In the genomic region with DNA sequence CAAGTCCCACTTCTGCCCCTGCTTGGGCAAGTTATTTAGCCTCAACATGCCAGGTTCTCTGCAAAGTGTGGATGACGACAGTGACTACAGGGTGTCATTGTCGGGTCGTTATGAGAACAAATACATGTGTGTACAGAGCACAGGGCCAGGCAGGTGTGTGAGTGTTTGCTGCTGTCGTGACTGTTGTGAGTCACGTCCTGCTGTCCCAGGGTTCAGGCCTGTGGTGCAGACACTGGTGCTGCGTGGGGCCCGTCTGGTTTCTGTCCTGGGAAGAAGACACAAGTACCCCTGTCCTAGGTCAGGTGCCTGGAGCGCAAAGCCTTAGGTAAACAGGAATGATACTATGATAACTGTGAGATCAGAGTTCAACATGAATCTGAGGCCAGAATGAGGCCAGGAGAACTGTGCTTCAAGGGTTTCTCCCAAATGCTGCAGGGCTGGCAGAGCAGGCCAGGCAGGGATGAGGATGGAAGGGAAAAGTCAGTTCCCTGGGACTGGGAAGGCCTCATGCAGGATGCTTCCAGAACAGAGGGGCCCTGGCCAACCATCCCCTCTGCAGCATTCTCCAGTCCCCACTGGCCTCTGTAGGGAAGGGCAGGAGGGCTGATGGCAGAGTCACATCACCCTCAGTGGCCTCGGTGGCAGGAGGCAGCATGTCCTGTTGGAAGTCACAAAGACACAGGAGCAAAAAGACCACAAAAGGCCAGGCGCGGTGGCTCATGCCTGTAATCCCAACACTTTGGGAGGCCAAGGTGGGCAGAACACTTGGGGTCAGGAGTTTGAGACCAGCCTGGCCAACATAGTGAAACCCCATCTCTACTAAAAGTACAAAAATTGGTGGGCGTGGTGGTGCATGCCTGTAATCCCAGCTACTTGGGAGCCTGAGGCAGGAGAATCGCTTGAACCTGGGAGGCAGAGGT, we compare ENCODE assay signal across 1 cellular context.
A peak's percentile ranks its signal among the peaks of the same experiment; 100 is the strongest.
TF ChIP-seq lines count a peak whose summit lies in the region.

No MANE protein-coding gene starts in this region.

TF ChIP-seq in HepG2, 621 proteins besides CTCF, POLR2A, EP300 and RAD21 (continued from another document and continues in another):
- TF ChIP-seq, protein P1, sequence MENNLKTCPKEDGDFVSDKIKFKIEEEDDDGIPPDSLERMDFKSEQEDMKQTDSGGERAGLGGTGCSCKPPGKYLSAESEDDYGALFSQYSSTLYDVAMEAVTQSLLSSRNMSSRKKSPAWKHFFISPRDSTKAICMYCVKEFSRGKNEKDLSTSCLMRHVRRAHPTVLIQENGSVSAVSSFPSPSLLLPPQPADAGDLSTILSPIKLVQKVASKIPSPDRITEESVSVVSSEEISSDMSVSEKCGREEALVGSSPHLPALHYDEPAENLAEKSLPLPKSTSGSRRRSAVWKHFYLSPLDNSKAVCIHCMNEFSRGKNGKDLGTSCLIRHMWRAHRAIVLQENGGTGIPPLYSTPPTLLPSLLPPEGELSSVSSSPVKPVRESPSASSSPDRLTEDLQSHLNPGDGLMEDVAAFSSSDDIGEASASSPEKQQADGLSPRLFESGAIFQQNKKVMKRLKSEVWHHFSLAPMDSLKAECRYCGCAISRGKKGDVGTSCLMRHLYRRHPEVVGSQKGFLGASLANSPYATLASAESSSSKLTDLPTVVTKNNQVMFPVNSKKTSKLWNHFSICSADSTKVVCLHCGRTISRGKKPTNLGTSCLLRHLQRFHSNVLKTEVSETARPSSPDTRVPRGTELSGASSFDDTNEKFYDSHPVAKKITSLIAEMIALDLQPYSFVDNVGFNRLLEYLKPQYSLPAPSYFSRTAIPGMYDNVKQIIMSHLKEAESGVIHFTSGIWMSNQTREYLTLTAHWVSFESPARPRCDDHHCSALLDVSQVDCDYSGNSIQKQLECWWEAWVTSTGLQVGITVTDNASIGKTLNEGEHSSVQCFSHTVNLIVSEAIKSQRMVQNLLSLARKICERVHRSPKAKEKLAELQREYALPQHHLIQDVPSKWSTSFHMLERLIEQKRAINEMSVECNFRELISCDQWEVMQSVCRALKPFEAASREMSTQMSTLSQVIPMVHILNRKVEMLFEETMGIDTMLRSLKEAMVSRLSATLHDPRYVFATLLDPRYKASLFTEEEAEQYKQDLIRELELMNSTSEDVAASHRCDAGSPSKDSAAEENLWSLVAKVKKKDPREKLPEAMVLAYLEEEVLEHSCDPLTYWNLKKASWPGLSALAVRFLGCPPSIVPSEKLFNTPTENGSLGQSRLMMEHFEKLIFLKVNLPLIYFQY (CRISPR knock-in tag; IDR thresholded peaks at IDR 0.05; ENCODE audit: borderline replicate concordance), result peak; percentile 94
- TF ChIP-seq, protein P2, sequence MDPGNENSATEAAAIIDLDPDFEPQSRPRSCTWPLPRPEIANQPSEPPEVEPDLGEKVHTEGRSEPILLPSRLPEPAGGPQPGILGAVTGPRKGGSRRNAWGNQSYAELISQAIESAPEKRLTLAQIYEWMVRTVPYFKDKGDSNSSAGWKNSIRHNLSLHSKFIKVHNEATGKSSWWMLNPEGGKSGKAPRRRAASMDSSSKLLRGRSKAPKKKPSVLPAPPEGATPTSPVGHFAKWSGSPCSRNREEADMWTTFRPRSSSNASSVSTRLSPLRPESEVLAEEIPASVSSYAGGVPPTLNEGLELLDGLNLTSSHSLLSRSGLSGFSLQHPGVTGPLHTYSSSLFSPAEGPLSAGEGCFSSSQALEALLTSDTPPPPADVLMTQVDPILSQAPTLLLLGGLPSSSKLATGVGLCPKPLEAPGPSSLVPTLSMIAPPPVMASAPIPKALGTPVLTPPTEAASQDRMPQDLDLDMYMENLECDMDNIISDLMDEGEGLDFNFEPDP (CRISPR knock-in tag; conservative IDR thresholded peaks at IDR 0.05), result no peak
- TF ChIP-seq FOXA3 (CRISPR knock-in tag; IDR thresholded peaks at IDR 0.05), result peak; percentile 98
- TF ChIP-seq ZNF430 (CRISPR knock-in tag; IDR thresholded peaks at IDR 0.05), result peak; percentile 66; the same call in 1 of the 2 replicates
- TF ChIP-seq, protein P3, sequence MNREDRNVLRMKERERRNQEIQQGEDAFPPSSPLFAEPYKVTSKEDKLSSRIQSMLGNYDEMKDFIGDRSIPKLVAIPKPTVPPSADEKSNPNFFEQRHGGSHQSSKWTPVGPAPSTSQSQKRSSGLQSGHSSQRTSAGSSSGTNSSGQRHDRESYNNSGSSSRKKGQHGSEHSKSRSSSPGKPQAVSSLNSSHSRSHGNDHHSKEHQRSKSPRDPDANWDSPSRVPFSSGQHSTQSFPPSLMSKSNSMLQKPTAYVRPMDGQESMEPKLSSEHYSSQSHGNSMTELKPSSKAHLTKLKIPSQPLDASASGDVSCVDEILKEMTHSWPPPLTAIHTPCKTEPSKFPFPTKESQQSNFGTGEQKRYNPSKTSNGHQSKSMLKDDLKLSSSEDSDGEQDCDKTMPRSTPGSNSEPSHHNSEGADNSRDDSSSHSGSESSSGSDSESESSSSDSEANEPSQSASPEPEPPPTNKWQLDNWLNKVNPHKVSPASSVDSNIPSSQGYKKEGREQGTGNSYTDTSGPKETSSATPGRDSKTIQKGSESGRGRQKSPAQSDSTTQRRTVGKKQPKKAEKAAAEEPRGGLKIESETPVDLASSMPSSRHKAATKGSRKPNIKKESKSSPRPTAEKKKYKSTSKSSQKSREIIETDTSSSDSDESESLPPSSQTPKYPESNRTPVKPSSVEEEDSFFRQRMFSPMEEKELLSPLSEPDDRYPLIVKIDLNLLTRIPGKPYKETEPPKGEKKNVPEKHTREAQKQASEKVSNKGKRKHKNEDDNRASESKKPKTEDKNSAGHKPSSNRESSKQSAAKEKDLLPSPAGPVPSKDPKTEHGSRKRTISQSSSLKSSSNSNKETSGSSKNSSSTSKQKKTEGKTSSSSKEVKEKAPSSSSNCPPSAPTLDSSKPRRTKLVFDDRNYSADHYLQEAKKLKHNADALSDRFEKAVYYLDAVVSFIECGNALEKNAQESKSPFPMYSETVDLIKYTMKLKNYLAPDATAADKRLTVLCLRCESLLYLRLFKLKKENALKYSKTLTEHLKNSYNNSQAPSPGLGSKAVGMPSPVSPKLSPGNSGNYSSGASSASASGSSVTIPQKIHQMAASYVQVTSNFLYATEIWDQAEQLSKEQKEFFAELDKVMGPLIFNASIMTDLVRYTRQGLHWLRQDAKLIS (CRISPR knock-in tag; IDR thresholded peaks at IDR 0.05), result no peak
- 0 out of 2 replicates have a peak, but pooled peaks have one; percentile 82 for TF ChIP-seq ZNF224 (CRISPR knock-in tag; IDR thresholded peaks at IDR 0.05)
- no peak for TF ChIP-seq ATF1 (CRISPR knock-in tag; IDR thresholded peaks at IDR 0.05)
- TF ChIP-seq ZNF329 (CRISPR knock-in tag; IDR thresholded peaks at IDR 0.05; ENCODE audit: low read depth), result peak; percentile 58; the same call in 1 of the 2 replicates
- TF ChIP-seq, protein P4, sequence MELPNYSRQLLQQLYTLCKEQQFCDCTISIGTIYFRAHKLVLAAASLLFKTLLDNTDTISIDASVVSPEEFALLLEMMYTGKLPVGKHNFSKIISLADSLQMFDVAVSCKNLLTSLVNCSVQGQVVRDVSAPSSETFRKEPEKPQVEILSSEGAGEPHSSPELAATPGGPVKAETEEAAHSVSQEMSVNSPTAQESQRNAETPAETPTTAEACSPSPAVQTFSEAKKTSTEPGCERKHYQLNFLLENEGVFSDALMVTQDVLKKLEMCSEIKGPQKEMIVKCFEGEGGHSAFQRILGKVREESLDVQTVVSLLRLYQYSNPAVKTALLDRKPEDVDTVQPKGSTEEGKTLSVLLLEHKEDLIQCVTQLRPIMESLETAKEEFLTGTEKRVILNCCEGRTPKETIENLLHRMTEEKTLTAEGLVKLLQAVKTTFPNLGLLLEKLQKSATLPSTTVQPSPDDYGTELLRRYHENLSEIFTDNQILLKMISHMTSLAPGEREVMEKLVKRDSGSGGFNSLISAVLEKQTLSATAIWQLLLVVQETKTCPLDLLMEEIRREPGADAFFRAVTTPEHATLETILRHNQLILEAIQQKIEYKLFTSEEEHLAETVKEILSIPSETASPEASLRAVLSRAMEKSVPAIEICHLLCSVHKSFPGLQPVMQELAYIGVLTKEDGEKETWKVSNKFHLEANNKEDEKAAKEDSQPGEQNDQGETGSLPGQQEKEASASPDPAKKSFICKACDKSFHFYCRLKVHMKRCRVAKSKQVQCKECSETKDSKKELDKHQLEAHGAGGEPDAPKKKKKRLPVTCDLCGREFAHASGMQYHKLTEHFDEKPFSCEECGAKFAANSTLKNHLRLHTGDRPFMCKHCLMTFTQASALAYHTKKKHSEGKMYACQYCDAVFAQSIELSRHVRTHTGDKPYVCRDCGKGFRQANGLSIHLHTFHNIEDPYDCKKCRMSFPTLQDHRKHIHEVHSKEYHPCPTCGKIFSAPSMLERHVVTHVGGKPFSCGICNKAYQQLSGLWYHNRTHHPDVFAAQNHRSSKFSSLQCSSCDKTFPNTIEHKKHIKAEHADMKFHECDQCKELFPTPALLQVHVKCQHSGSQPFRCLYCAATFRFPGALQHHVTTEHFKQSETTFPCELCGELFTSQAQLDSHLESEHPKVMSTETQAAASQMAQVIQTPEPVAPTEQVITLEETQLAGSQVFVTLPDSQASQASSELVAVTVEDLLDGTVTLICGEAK (IDR thresholded peaks at IDR 0.05), result no peak
- TF ChIP-seq, protein P4 (CRISPR knock-in tag; IDR thresholded peaks at IDR 0.05), result peak; percentile 49; the same call in 1 of the 2 replicates
- TF ChIP-seq, protein P5, sequence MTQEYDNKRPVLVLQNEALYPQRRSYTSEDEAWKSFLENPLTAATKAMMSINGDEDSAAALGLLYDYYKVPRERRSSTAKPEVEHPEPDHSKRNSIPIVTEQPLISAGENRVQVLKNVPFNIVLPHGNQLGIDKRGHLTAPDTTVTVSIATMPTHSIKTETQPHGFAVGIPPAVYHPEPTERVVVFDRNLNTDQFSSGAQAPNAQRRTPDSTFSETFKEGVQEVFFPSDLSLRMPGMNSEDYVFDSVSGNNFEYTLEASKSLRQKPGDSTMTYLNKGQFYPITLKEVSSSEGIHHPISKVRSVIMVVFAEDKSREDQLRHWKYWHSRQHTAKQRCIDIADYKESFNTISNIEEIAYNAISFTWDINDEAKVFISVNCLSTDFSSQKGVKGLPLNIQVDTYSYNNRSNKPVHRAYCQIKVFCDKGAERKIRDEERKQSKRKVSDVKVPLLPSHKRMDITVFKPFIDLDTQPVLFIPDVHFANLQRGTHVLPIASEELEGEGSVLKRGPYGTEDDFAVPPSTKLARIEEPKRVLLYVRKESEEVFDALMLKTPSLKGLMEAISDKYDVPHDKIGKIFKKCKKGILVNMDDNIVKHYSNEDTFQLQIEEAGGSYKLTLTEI (CRISPR knock-in tag; conservative IDR thresholded peaks at IDR 0.05), result no peak
- no peak for TF ChIP-seq RARG (CRISPR knock-in tag; IDR thresholded peaks at IDR 0.05; ENCODE audit: low read depth)
- TF ChIP-seq, protein P6, sequence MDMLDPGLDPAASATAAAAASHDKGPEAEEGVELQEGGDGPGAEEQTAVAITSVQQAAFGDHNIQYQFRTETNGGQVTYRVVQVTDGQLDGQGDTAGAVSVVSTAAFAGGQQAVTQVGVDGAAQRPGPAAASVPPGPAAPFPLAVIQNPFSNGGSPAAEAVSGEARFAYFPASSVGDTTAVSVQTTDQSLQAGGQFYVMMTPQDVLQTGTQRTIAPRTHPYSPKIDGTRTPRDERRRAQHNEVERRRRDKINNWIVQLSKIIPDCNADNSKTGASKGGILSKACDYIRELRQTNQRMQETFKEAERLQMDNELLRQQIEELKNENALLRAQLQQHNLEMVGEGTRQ (IDR thresholded peaks at IDR 0.05; ENCODE audit: low read depth, low read length), result peak; percentile 47; the same call in 1 of the 2 replicates
- TF ChIP-seq, protein P6 (CRISPR knock-in tag; IDR thresholded peaks at IDR 0.05; ENCODE audit: borderline replicate concordance), result peak; percentile 65; the same call in 1 of the 2 replicates
- TF ChIP-seq, protein P7, sequence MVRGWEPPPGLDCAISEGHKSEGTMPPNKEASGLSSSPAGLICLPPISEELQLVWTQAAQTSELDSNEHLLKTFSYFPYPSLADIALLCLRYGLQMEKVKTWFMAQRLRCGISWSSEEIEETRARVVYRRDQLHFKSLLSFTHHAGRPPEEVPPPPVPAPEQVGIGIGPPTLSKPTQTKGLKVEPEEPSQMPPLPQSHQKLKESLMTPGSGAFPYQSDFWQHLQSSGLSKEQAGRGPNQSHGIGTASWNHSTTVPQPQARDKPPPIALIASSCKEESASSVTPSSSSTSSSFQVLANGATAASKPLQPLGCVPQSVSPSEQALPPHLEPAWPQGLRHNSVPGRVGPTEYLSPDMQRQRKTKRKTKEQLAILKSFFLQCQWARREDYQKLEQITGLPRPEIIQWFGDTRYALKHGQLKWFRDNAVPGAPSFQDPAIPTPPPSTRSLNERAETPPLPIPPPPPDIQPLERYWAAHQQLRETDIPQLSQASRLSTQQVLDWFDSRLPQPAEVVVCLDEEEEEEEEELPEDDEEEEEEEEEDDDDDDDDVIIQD (CRISPR knock-in tag; IDR thresholded peaks at IDR 0.05; ENCODE audit: low read depth), result peak; percentile 56; the same call in 1 of the 2 replicates
